ENCODE assay signal across 27 cellular contexts in genomic region chr2:229970406-229970805, GRCh38.
"Had no signal": no experiment of that assay in that cellular context is flagged by ENCODE, and none has a peak within 500 bp of the region (broad histone marks: within the 10 kb centered on the region; RNA-seq: fewer than 3 reads in every experiment).

No MANE protein-coding gene starts in this region.

- H3K27ac ChIP-seq: neural progenitor cell, ovary, parathyroid adenoma, psoas muscle, right lobe of liver, sigmoid colon, suprapubic skin, testis, tibial artery, transverse colon, upper lobe of right lung, uterus had no signal

- ATAC-seq: naive thymus-derived CD4-positive, alpha-beta T cell; natural killer cell; psoas muscle; right cardiac atrium; right lobe of liver; stimulated activated memory B cell treated with anti-CD40 and anti-IgM and Interleukin-4, amounts not matched to agents 10 μg/mL and 1 μg/mL and 100 μg/mL, for 72 hours; stimulated activated naive CD8-positive, alpha-beta T cell treated with anti-CD3 and anti-CD28 coated beads, Interleukin-15, amount 100 ng/mL, for 72 hours; stimulated activated naive CD8-positive, alpha-beta T cell treated with anti-CD3 and anti-CD28 coated beads, Interleukin-15, Interleukin-2, amounts not matched to agents 100 U/mL and 50 U/mL, for 24 hours; upper lobe of right lung had no signal

- H3K4me1 ChIP-seq: neural progenitor cell, parathyroid adenoma, psoas muscle, right lobe of liver, suprapubic skin, transverse colon, uterus had no signal

- H3K9me3 ChIP-seq: ovary, psoas muscle, right lobe of liver, sigmoid colon, suprapubic skin, testis, tibial artery, transverse colon, upper lobe of right lung, uterus had no signal

- H3K36me3 ChIP-seq: neural progenitor cell, ovary, right lobe of liver, sigmoid colon, suprapubic skin, tibial artery, transverse colon, upper lobe of right lung, uterus had no signal

- H3K9ac ChIP-seq: neural progenitor cell, parathyroid adenoma had no signal

- FAIRE-seq: small intestine had no signal

- H3K27me3 ChIP-seq: neural progenitor cell, ovary, right lobe of liver, sigmoid colon, suprapubic skin, testis, tibial artery, transverse colon, upper lobe of right lung, uterus had no signal

- H3K4me3 ChIP-seq: neural progenitor cell, ovary, psoas muscle, right lobe of liver, sigmoid colon, suprapubic skin, testis, tibial artery, transverse colon, upper lobe of right lung, uterus had no signal

- H2AFZ ChIP-seq: neural progenitor cell, parathyroid adenoma had no signal

- H3K79me2 ChIP-seq: parathyroid adenoma had no signal

- H3K4me2 ChIP-seq: neural progenitor cell had no signal

- DNase-seq: naive thymus-derived CD4-positive, alpha-beta T cell; natural killer cell; nucleus accumbens; ovary; posterior cingulate gyrus; psoas muscle; right cardiac atrium; right lobe of liver; sigmoid colon; small intestine; stimulated activated CD4-positive, alpha-beta T cell treated with anti-CD3 and anti-CD28 coated beads, Interleukin-1b, Interleukin-23, amount 100 ng/mL, for 48 hours; stimulated activated CD4-positive, alpha-beta T cell treated with anti-CD3 and anti-CD28 coated beads, Interleukin-4, amount 100 ng/mL, for 1 hour; stimulated activated CD4-positive, alpha-beta T cell treated with anti-CD3 and anti-CD28 coated beads, Interleukin-4, amount 100 ng/mL, for 4 hours; stimulated activated CD8-positive, alpha-beta memory T cell treated with anti-CD3 and anti-CD28 coated beads, Interleukin-4, amount 100 ng/mL, for 48 hours; stimulated activated naive CD4-positive, alpha-beta T cell; stimulated activated naive CD8-positive, alpha-beta T cell treated with anti-CD3 and anti-CD28 coated beads, Interleukin-15, amount 100 ng/mL, for 72 hours; stimulated activated naive CD8-positive, alpha-beta T cell treated with anti-CD3 and anti-CD28 coated beads, Interleukin-15, Interleukin-2, amounts not matched to agents 100 U/mL and 50 U/mL, for 24 hours; substantia nigra; testis; tibial artery; transverse colon; upper lobe of right lung; uterus had no signal
